ENCODE assay signal across 24 cellular contexts in genomic region chr2:192013211-192013610, GRCh38.
"Had no signal": no experiment of that assay in that cellular context is flagged by ENCODE, and none has a peak within 500 bp of the region (broad histone marks: within the 10 kb centered on the region; RNA-seq: fewer than 3 reads in every experiment).

No MANE protein-coding gene starts in this region.

- H3K4me1 Mint-ChIP-seq: immature natural killer cell, naive B cell had no signal

- H3K27me3 ChIP-seq: dorsolateral prefrontal cortex, esophagus muscularis mucosa, foreskin keratinocyte, gastroesophageal sphincter, heart left ventricle, hepatocyte, left lung had no signal

- H3K79me2 ChIP-seq: hepatocyte had no signal

- H3K4me3 ChIP-seq: coronary artery, dorsolateral prefrontal cortex, esophagus muscularis mucosa, gastroesophageal sphincter, heart left ventricle, hepatocyte, left lung, lower lobe of right lung, mucosa of descending colon had no signal

- H3K9me3 ChIP-seq: esophagus muscularis mucosa, gastroesophageal sphincter, heart left ventricle, left lung, lower lobe of right lung, mucosa of descending colon had no signal

- H3K27me3 Mint-ChIP-seq: naive B cell had no signal

- H3K36me3 Mint-ChIP-seq: immature natural killer cell, mesothelial cell of epicardium, naive B cell had no signal

- ATAC-seq: foreskin keratinocyte, gastroesophageal sphincter, heart left ventricle, left lung, left ventricle myocardium superior, lower lobe of right lung, mucosa of descending colon had no signal

- DNase-seq: dermis blood vessel endothelial cell; dorsolateral prefrontal cortex; effector CD4-positive, alpha-beta T cell; effector memory CD4-positive, alpha-beta T cell; foreskin keratinocyte; heart left ventricle; hypothalamus; immature natural killer cell; islet precursor cell; kidney; kidney glomerular epithelial cell; left ventricle myocardium superior; lower lobe of right lung; mesenchymal stem cell; mucosa of descending colon; naive B cell had no signal

- H3K27ac Mint-ChIP-seq: immature natural killer cell, mesothelial cell of epicardium, naive B cell had no signal

- H3K4me1 ChIP-seq: foreskin keratinocyte, left lung had no signal

- H3K36me3 ChIP-seq: esophagus muscularis mucosa, gastroesophageal sphincter, heart left ventricle, left lung, lower lobe of right lung had no signal

- H3K4me3 Mint-ChIP-seq: immature natural killer cell, mesothelial cell of epicardium, naive B cell had no signal

- FAIRE-seq: colon, endothelial cell of umbilical vein had no signal

- H2AFZ ChIP-seq: hepatocyte had no signal

- H3K4me2 ChIP-seq: hepatocyte had no signal

- H3K27ac ChIP-seq: coronary artery, dorsolateral prefrontal cortex, esophagus muscularis mucosa, foreskin keratinocyte, gastroesophageal sphincter, heart left ventricle, hepatocyte, left lung, lower lobe of right lung had no signal

- H3K9me3 Mint-ChIP-seq: immature natural killer cell, mesothelial cell of epicardium, naive B cell had no signal
